In the genomic region with DNA sequence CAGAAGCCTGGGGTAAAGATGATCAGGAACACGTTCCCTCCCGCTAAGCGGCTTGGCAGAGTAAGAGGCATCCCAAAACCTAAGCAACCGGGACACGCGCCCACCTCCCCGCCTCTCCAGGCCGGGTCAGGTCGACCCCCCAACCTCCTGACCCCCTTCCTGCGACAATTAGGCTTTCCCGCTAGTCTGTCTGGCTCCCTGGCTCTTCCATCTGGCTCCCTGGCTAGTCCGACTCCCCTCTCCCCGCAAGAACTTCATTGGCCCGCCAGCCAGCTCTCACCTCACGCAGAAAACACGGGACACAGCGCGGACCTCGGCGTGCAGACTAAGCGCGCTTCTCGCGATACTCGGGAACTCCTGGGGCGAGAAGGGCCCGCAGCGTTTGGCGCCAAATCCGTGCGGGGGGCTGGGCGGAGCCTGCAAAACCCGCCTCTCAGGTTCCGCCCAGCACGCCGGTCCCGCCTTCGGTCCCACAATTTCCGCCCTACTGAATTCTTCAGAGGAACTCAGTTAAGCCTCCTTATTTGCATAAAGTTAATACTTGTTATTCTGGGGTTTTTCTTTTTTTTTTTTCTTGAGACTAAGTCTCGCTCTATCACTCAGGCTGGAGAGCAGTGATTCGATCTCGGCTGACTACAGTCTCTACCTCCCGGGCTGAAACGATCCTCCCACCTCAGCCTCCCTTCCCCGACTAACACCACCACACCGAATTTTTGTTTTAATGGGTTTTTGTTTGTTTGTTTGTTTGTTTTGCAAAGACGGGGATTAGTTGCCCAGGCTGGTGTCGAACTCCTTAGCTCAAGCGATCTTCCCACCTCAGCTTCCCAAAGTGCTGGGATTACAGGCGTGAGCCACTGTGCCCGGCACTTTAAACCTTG, we compare ENCODE assay signal across 1 cellular context.
TF ChIP-seq lines count a peak whose summit lies in the region.

A gene with protein sequence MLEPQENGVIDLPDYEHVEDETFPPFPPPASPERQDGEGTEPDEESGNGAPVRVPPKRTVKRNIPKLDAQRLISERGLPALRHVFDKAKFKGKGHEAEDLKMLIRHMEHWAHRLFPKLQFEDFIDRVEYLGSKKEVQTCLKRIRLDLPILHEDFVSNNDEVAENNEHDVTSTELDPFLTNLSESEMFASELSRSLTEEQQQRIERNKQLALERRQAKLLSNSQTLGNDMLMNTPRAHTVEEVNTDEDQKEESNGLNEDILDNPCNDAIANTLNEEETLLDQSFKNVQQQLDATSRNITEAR (minus strand): TSS at position 327 of the 878 bp plus-strand sequence. CDS start 3,738 bp downstream, outside the sequence.

TF ChIP-seq in HepG2, 621 proteins besides CTCF, POLR2A, EP300 and RAD21 (continued from another document and continues in another):
- TF ChIP-seq, protein P1, sequence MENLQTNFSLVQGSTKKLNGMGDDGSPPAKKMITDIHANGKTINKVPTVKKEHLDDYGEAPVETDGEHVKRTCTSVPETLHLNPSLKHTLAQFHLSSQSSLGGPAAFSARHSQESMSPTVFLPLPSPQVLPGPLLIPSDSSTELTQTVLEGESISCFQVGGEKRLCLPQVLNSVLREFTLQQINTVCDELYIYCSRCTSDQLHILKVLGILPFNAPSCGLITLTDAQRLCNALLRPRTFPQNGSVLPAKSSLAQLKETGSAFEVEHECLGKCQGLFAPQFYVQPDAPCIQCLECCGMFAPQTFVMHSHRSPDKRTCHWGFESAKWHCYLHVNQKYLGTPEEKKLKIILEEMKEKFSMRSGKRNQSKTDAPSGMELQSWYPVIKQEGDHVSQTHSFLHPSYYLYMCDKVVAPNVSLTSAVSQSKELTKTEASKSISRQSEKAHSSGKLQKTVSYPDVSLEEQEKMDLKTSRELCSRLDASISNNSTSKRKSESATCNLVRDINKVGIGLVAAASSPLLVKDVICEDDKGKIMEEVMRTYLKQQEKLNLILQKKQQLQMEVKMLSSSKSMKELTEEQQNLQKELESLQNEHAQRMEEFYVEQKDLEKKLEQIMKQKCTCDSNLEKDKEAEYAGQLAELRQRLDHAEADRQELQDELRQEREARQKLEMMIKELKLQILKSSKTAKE (CRISPR knock-in tag; IDR thresholded peaks at IDR 0.05; ENCODE audit: borderline replicate concordance): no peak
- TF ChIP-seq ZBTB3 (CRISPR knock-in tag; IDR thresholded peaks at IDR 0.05; ENCODE audit: borderline replicate concordance, low read depth) (peak; percentile 70; the same call in 1 of the 2 replicates), MEIS2 (CRISPR knock-in tag; IDR thresholded peaks at IDR 0.05) (no peak), ATF1 (CRISPR knock-in tag; IDR thresholded peaks at IDR 0.05) (peak; percentile 66), ZNF296 (CRISPR knock-in tag; conservative IDR thresholded peaks at IDR 0.05) (no peak), PATZ1 (CRISPR knock-in tag; IDR thresholded peaks at IDR 0.05) (peak; percentile 64), KLF6 (CRISPR knock-in tag; IDR thresholded peaks at IDR 0.05) (0 out of 2 replicates have a peak, but pooled peaks have one; percentile 72), ZNF329 (CRISPR knock-in tag; IDR thresholded peaks at IDR 0.05; ENCODE audit: low read depth) (no peak), GTF2F1 (IDR thresholded peaks at IDR 0.05; ENCODE audit: low read length) (no peak), ZNF441 (CRISPR knock-in tag; IDR thresholded peaks at IDR 0.05; ENCODE audit: borderline replicate concordance) (peak; percentile 84), SMARCE1 (IDR thresholded peaks at IDR 0.05; ENCODE audit: borderline replicate concordance) (no peak), ZNF234 (CRISPR knock-in tag; conservative IDR thresholded peaks at IDR 0.05) (no peak), DPF2 (CRISPR knock-in tag; IDR thresholded peaks at IDR 0.05; ENCODE audit: borderline replicate concordance, low read depth) (peak; percentile 22; the same call in 1 of the 2 replicates), NR1H2 (CRISPR knock-in tag; IDR thresholded peaks at IDR 0.05; ENCODE audit: borderline replicate concordance, low read depth) (no peak), TBL1XR1 (IDR thresholded peaks at IDR 0.05; ENCODE audit: borderline replicate concordance, low read length, partially characterized antibody) (no peak), MIER3 (CRISPR knock-in tag; IDR thresholded peaks at IDR 0.05; ENCODE audit: borderline replicate concordance) (no peak; the same call in 1 of the 2 replicates), ATF4 (CRISPR knock-in tag; IDR thresholded peaks at IDR 0.05) (peak in 1 of 2 experiments; percentile 38; a peak in 1 of 4 replicates), ZSCAN22 (CRISPR knock-in tag; IDR thresholded peaks at IDR 0.05) (peak; percentile 80; the same call in 1 of the 2 replicates), BRF2 (CRISPR knock-in tag; IDR thresholded peaks at IDR 0.05) (peak; percentile 71; the same call in 1 of the 2 replicates), YEATS4 (CRISPR knock-in tag; IDR thresholded peaks at IDR 0.05; ENCODE audit: borderline replicate concordance) (peak; percentile 77), ZNF280B (CRISPR knock-in tag; IDR thresholded peaks at IDR 0.05; ENCODE audit: borderline replicate concordance) (peak; percentile 91; the same call in 1 of the 2 replicates), ZNF75D (CRISPR knock-in tag; IDR thresholded peaks at IDR 0.05; ENCODE audit: borderline replicate concordance) (no peak; the same call in 1 of the 2 replicates), ZNF34 (CRISPR knock-in tag; IDR thresholded peaks at IDR 0.05; ENCODE audit: borderline replicate concordance) (0 out of 2 replicates have a peak, but pooled peaks have one; percentile 69), ZNF230 (CRISPR knock-in tag; IDR thresholded peaks at IDR 0.05) (peak; percentile 96), BORCS8-MEF2B (CRISPR knock-in tag; IDR thresholded peaks at IDR 0.05) (peak; percentile 93; the same call in 1 of the 2 replicates), GATA4 (IDR thresholded peaks at IDR 0.05; ENCODE audit: borderline replicate concordance, low read depth) (no peak), ZNF710 (CRISPR knock-in tag; IDR thresholded peaks at IDR 0.05; ENCODE audit: borderline replicate concordance) (no peak), NAIF1 (CRISPR knock-in tag; IDR thresholded peaks at IDR 0.05; ENCODE audit: borderline replicate concordance) (no peak), FOXJ3 (CRISPR knock-in tag; IDR thresholded peaks at IDR 0.05; ENCODE audit: borderline replicate concordance) (no peak), ZFYVE20 (CRISPR knock-in tag; IDR thresholded peaks at IDR 0.05; ENCODE audit: borderline replicate concordance, low read depth) (no peak), TFDP1 (CRISPR knock-in tag; IDR thresholded peaks at IDR 0.05; ENCODE audit: borderline replicate concordance) (peak; percentile 98), RORA (CRISPR knock-in tag; IDR thresholded peaks at IDR 0.05) (no peak), SP1 (IDR thresholded peaks at IDR 0.05) (peak; percentile 50; the same call in 1 of the 2 replicates), SP1 (CRISPR knock-in tag; IDR thresholded peaks at IDR 0.05) (peak; percentile 71)
- TF ChIP-seq, protein P2, sequence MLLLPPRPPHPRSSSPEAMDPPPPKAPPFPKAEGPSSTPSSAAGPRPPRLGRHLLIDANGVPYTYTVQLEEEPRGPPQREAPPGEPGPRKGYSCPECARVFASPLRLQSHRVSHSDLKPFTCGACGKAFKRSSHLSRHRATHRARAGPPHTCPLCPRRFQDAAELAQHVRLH (CRISPR knock-in tag; IDR thresholded peaks at IDR 0.05; ENCODE audit: borderline replicate concordance, low read depth): 0 out of 2 replicates have a peak, but pooled peaks have one; percentile 22
- TF ChIP-seq, protein P3, sequence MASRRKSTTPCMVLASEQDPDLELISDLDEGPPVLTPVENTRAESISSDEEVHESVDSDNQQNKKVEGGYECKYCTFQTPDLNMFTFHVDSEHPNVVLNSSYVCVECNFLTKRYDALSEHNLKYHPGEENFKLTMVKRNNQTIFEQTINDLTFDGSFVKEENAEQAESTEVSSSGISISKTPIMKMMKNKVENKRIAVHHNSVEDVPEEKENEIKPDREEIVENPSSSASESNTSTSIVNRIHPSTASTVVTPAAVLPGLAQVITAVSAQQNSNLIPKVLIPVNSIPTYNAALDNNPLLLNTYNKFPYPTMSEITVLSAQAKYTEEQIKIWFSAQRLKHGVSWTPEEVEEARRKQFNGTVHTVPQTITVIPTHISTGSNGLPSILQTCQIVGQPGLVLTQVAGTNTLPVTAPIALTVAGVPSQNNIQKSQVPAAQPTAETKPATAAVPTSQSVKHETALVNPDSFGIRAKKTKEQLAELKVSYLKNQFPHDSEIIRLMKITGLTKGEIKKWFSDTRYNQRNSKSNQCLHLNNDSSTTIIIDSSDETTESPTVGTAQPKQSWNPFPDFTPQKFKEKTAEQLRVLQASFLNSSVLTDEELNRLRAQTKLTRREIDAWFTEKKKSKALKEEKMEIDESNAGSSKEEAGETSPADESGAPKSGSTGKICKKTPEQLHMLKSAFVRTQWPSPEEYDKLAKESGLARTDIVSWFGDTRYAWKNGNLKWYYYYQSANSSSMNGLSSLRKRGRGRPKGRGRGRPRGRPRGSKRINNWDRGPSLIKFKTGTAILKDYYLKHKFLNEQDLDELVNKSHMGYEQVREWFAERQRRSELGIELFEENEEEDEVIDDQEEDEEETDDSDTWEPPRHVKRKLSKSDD (CRISPR knock-in tag; IDR thresholded peaks at IDR 0.05; ENCODE audit: low read depth): 0 out of 2 replicates have a peak, but pooled peaks have one; percentile 44
- TF ChIP-seq, protein P4, sequence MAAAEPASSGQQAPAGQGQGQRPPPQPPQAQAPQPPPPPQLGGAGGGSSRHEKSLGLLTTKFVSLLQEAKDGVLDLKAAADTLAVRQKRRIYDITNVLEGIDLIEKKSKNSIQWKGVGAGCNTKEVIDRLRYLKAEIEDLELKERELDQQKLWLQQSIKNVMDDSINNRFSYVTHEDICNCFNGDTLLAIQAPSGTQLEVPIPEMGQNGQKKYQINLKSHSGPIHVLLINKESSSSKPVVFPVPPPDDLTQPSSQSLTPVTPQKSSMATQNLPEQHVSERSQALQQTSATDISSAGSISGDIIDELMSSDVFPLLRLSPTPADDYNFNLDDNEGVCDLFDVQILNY (CRISPR knock-in tag; conservative IDR thresholded peaks at IDR 0.05): peak; percentile 92
